Comparison of ENCODE assay signal across 11 cellular contexts in genomic region chr2:27638023-27638637, GRCh38. TPM values are rescaled to one million over a fixed set of nuclear protein-coding genes. Genes with fewer than 3 reads are reported as not detected.
DNase-seq lines count a peak whose midpoint lies in the region; TF ChIP-seq lines count a peak whose summit lies in the region.
"Had no signal": no experiment of that assay in that cellular context is flagged by ENCODE, and none has a peak within 500 bp of the region (broad histone marks: within the 10 kb centered on the region; RNA-seq: fewer than 3 reads in every experiment).

No MANE protein-coding gene starts in this region.

- H3K9me3 Mint-ChIP-seq in HFFc6 = no peaks in the 10 kb centered on the region
- no peaks in the 10 kb centered on the region for H3K9me3 Mint-ChIP-seq in activated naive CD8-positive, alpha-beta T cell treated with anti-CD3 and anti-CD28 coated beads for 36 hours

- peak overlapping the region; percentile 83 for H3K27ac Mint-ChIP-seq in HFFc6
- H3K27ac Mint-ChIP-seq in activated naive CD8-positive, alpha-beta T cell treated with anti-CD3 and anti-CD28 coated beads for 36 hours = peak overlapping the region; percentile 89

- H3K27me3 ChIP-seq in kidney epithelial cell (ENCODE audit: control insufficient read depth, insufficient read depth, low read length) (no peaks in the 10 kb centered on the region), sigmoid colon (no peaks in the 10 kb centered on the region)
- H3K27me3 ChIP-seq: gastroesophageal sphincter had no signal

- peaks cover 32% of the 10 kb centered on the region for H3K4me1 Mint-ChIP-seq in HFFc6 (ENCODE audit: low read depth)
- H3K4me1 Mint-ChIP-seq in activated naive CD8-positive, alpha-beta T cell treated with anti-CD3 and anti-CD28 coated beads for 36 hours = peaks cover 18% of the 10 kb centered on the region

- no peaks in the 10 kb centered on the region for H3K27me3 Mint-ChIP-seq in HFFc6 (ENCODE audit: insufficient read depth)
- H3K27me3 Mint-ChIP-seq in activated naive CD8-positive, alpha-beta T cell treated with anti-CD3 and anti-CD28 coated beads for 36 hours = no peaks in the 10 kb centered on the region

- TF ChIP-seq EP300 in sigmoid colon (IDR thresholded peaks at IDR 0.05) = no peak

- no peak overlapping the region for H3K27ac ChIP-seq in sigmoid colon
- H3K27ac ChIP-seq: gastroesophageal sphincter, HL-60, parathyroid adenoma had no signal

- peaks cover 51% of the 10 kb centered on the region for H3K36me3 Mint-ChIP-seq in HFFc6 (ENCODE audit: low read depth)
- H3K36me3 Mint-ChIP-seq in activated naive CD8-positive, alpha-beta T cell treated with anti-CD3 and anti-CD28 coated beads for 36 hours = peaks cover 36% of the 10 kb centered on the region

- H3K4me3 ChIP-seq in AG09309 (ENCODE audit: control insufficient read depth, low read depth, low read length) = no peak overlapping the region
- no peak overlapping the region for H3K4me3 ChIP-seq in kidney epithelial cell (ENCODE audit: low read depth, low read length)
- no peak overlapping the region for H3K4me3 ChIP-seq in sigmoid colon
- H3K4me3 ChIP-seq: gastroesophageal sphincter had no signal

- DNase-seq in AG09309 (ENCODE audit: low read depth) (peak; percentile 55), HFFc6 (peak; percentile 91), kidney epithelial cell (ENCODE audit: low read depth) (peak; percentile 26), Kasumi-1 (lab: John Stamatoyannopoulos, UW) (no peak), SW 1271 (lab: John Stamatoyannopoulos, UW) (no peak), sigmoid colon (no peak), NCI-H446 (lab: John Stamatoyannopoulos, UW) (no peak)
- no peak for DNase-seq in activated naive CD8-positive, alpha-beta T cell treated with anti-CD3 and anti-CD28 coated beads for 36 hours

- H3K36me3 ChIP-seq in kidney epithelial cell (ENCODE audit: control insufficient read depth, insufficient read depth, low read length) (no peaks in the 10 kb centered on the region), sigmoid colon (peaks cover 37 to 100% (median 63%) of the 10 kb centered on the region in 4 donors)

- no peaks in the 10 kb centered on the region for H3K4me1 ChIP-seq in sigmoid colon
- H3K4me1 ChIP-seq: gastroesophageal sphincter, parathyroid adenoma had no signal

- TF ChIP-seq CTCF in AG09309 (IDR thresholded peaks at IDR 0.05; ENCODE audit: control insufficient read depth, insufficient read depth, low read depth, low read length, missing control alignments) (no peak), HFFc6 (IDR thresholded peaks at IDR 0.05) (no peak), kidney epithelial cell (IDR thresholded peaks at IDR 0.05; ENCODE audit: insufficient read depth, low read length, poor library complexity, severe bottlenecking) (no peak), sigmoid colon (IDR thresholded peaks at IDR 0.05) (no peak)

- 83 to 90% methylated on average over 3 of the region's 3 CpGs for WGBS in sigmoid colon, 2 donors

- intact Hi-C loops in sigmoid colon (cut with DNase I) = no loop called here

- TF ChIP-seq POLR2A in sigmoid colon (IDR thresholded peaks at IDR 0.05) = no peak

- H3K9me3 ChIP-seq in sigmoid colon = no peaks in the 10 kb centered on the region
- H3K9me3 ChIP-seq: gastroesophageal sphincter had no signal

- H3K4me3 Mint-ChIP-seq in HFFc6 = peak overlapping the region; percentile 41
- H3K4me3 Mint-ChIP-seq in activated naive CD8-positive, alpha-beta T cell treated with anti-CD3 and anti-CD28 coated beads for 36 hours = peak overlapping the region; percentile 50

RNA-seq across cellular contexts. Expression of gene GPN1, which starts 9.3 kb away (rescaled TPM):
- total RNA-seq in HFFc6 (2021; fragmentation: NEBNext Ultra II Directional; extraction: Animal tissue kit (Norgen Biotek cat#: 25700)) = 10 to 100 TPM; 33.2 to 44.2 (median 39.8) TPM
- 10 to 100 TPM; 49.9 to 50.6 TPM for total RNA-seq in activated naive CD8-positive, alpha-beta T cell treated with anti-CD3 and anti-CD28 coated beads for 36 hours
- total RNA-seq in kidney epithelial cell (55.2 and 58.3 TPM in 2 replicates), sigmoid colon (10 to 100 TPM; 15.2 to 24.4 (median 21.0) TPM)
- polyA plus RNA-seq in sigmoid colon = 10 to 100 TPM; 28.0 to 31.2 (median 31.0) TPM

RNA-seq across cellular contexts. Expression of gene CCDC121, which starts 9.3 kb away (rescaled TPM):
- 1 to 10 TPM in 2 of 6 experiments, under 1 TPM in 4; 0.52 to 1.2 (median 0.97) TPM for total RNA-seq in HFFc6 (2021; fragmentation: NEBNext Ultra II Directional; extraction: Animal tissue kit (Norgen Biotek cat#: 25700))
- under 1 TPM; 0.60 to 0.68 TPM for total RNA-seq in activated naive CD8-positive, alpha-beta T cell treated with anti-CD3 and anti-CD28 coated beads for 36 hours
- total RNA-seq in kidney epithelial cell = 1.5 and 3.6 TPM in 2 replicates
- 1 to 10 TPM; 3.8 to 8.6 (median 8.0) TPM for total RNA-seq in sigmoid colon
- 1 to 10 TPM; 1.6 to 2.4 (median 1.7) TPM for polyA plus RNA-seq in sigmoid colon

RNA-seq across cellular contexts. Expression of gene SUPT7L, which starts 25.3 kb away (rescaled TPM):
- total RNA-seq in HFFc6 (2021; fragmentation: NEBNext Ultra II Directional; extraction: Animal tissue kit (Norgen Biotek cat#: 25700)) = 10 to 100 TPM; 22.7 to 26.4 (median 24.2) TPM
- total RNA-seq in activated naive CD8-positive, alpha-beta T cell treated with anti-CD3 and anti-CD28 coated beads for 36 hours = 10 to 100 TPM; 26.2 to 26.6 TPM
- total RNA-seq in kidney epithelial cell (25.6 and 36.3 TPM in 2 replicates), sigmoid colon (10 to 100 TPM; 19.0 to 27.1 (median 22.5) TPM)
- polyA plus RNA-seq in sigmoid colon = 10 to 100 TPM in 1 of 3 donors, 1 to 10 TPM in 2; 7.2 to 22.8 (median 8.4) TPM

RNA-seq across cellular contexts. Expression of gene SLC4A1AP, which starts 25.6 kb away (rescaled TPM):
- total RNA-seq in HFFc6 (2021; fragmentation: NEBNext Ultra II Directional; extraction: Animal tissue kit (Norgen Biotek cat#: 25700)) = 10 to 100 TPM; 23.0 to 27.1 (median 24.5) TPM
- total RNA-seq in activated naive CD8-positive, alpha-beta T cell treated with anti-CD3 and anti-CD28 coated beads for 36 hours = 10 to 100 TPM; 25.5 to 26.6 TPM
- total RNA-seq in kidney epithelial cell = 25.0 and 26.4 TPM in 2 replicates
- 10 to 100 TPM; 16.0 to 21.4 (median 18.6) TPM for total RNA-seq in sigmoid colon
- 10 to 100 TPM; 10.2 to 15.7 (median 11.3) TPM for polyA plus RNA-seq in sigmoid colon

RNA-seq across cellular contexts. Expression of gene ZNF512, which starts 55.3 kb away (rescaled TPM):
- 10 to 100 TPM; 20.1 to 28.3 (median 26.7) TPM for total RNA-seq in HFFc6 (2021; fragmentation: NEBNext Ultra II Directional; extraction: Animal tissue kit (Norgen Biotek cat#: 25700))
- 10 to 100 TPM; 21.0 to 25.2 TPM for total RNA-seq in activated naive CD8-positive, alpha-beta T cell treated with anti-CD3 and anti-CD28 coated beads for 36 hours
- total RNA-seq in kidney epithelial cell = 34.5 and 55.9 TPM in 2 replicates
- 10 to 100 TPM; 30.7 to 44.3 (median 39.4) TPM for total RNA-seq in sigmoid colon
- 10 to 100 TPM in 1 of 3 donors, 1 to 10 TPM in 2; 3.9 to 13.8 (median 6.6) TPM for polyA plus RNA-seq in sigmoid colon

Comparison
In these comparisons a context has a peak if more than half of its experiments do, and no peak if none do; other contexts are left out.
1. DNase-seq: peak in AG09309 (single experiment), HFFc6 (single experiment) and kidney epithelial cell (single experiment); none in activated naive CD8-positive, alpha-beta T cell treated with anti-CD3 and anti-CD28 coated beads for 36 hours (single experiment), Kasumi-1 (0 of 2), SW 1271 (0 of 2), sigmoid colon (single experiment) and NCI-H446 (0 of 2).